15 cellular contexts compared by ENCODE assay signal in the genomic region with DNA sequence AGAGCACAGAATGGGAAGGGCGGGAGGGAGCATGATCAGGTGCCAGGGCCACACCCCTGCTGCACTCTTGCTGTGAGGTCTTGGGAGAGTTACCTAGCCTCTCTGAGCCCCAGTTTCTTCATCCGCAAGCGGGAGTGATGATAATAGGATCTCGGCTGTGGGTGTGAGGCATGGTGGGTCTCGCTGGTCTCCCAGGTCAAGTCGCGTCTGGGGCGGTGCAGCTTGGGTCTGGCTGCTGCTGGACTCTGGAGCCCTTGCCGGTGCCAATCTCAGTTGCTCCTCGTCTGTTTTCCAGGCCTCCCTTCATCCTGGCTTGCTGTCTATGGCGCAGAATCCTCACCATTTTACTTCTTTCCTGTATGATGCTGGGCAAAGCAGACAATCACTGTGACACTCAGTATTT.
DNase-seq lines count a peak whose midpoint lies in the region; ATAC-seq, FAIRE-seq and TF ChIP-seq lines count a peak whose summit lies in the region.
"Had no signal": no experiment of that assay in that cellular context is flagged by ENCODE, and none has a peak within 500 bp of the region (broad histone marks: within the 10 kb centered on the region; RNA-seq: fewer than 3 reads in every experiment).

No MANE protein-coding gene starts in this region.

- H3K4me3 Mint-ChIP-seq in stimulated activated naive CD8-positive, alpha-beta T cell treated with anti-CD3 and anti-CD28 coated beads, Interleukin-15, amount 100 ng/mL, for 72 hours, result no peak overlapping the region
- no peak overlapping the region for H3K4me3 Mint-ChIP-seq in endothelial cell (ENCODE audit: unreplicated experiment)
- no peak overlapping the region for H3K4me3 Mint-ChIP-seq in endodermal cell
- H3K4me3 Mint-ChIP-seq: CD4-positive, alpha-beta memory T cell had no signal

- H2AFZ ChIP-seq in OCI-LY7 (ENCODE audit: low read length), result no peak overlapping the region

- no TSS peak for BruUV-seq in OCI-LY7 (replicated peaks; lab: Mats Ljungman, UMichigan)

- H3K4me1 ChIP-seq in OCI-LY7 (ENCODE audit: insufficient read depth, low read length, poor library complexity, severe bottlenecking) (no peaks in the 10 kb centered on the region), endodermal cell (ENCODE audit: control insufficient read depth, insufficient read depth, low read length) (no peaks in the 10 kb centered on the region)
- H3K4me1 ChIP-seq: Peyer's patch had no signal

- peaks cover 29% of the 10 kb centered on the region for H3K27me3 Mint-ChIP-seq in stimulated activated naive CD8-positive, alpha-beta T cell treated with anti-CD3 and anti-CD28 coated beads, Interleukin-15, amount 100 ng/mL, for 72 hours
- H3K27me3 Mint-ChIP-seq in endothelial cell (ENCODE audit: unreplicated experiment) (peaks cover 6% of the 10 kb centered on the region), endodermal cell (ENCODE audit: insufficient read depth) (peaks cover 9% of the 10 kb centered on the region)

- no peak overlapping the region for H3K27ac ChIP-seq in OCI-LY7 (ENCODE audit: low read depth, low read length, poor library complexity, severe bottlenecking)
- no peak overlapping the region for H3K27ac ChIP-seq in endodermal cell (ENCODE audit: low read depth, low read length)
- H3K27ac ChIP-seq: HL-60, Peyer's patch had no signal

- H3K4me2 ChIP-seq in OCI-LY7 (ENCODE audit: low read length), result no peak overlapping the region

- TF ChIP-seq CTCF in OCI-LY7 (conservative IDR thresholded peaks at IDR 0.05; ENCODE audit: low read length) (0 out of 2 replicates have a peak, but pooled peaks have one; percentile 15), endothelial cell (IDR thresholded peaks at IDR 0.05; ENCODE audit: unreplicated experiment) (peak; percentile 25), endodermal cell (conservative IDR thresholded peaks at IDR 0.05) (no peak)

- DNase-seq in stimulated activated naive CD8-positive, alpha-beta T cell treated with anti-CD3 and anti-CD28 coated beads, Interleukin-15, Interleukin-2, amounts not matched to agents 100 U/mL and 50 U/mL, for 24 hours, result no peak
- DNase-seq in stimulated activated naive CD8-positive, alpha-beta T cell treated with anti-CD3 and anti-CD28 coated beads, Interleukin-15, amount 100 ng/mL, for 72 hours, result no peak
- DNase-seq in OCI-LY7 (ENCODE audit: low spot score), result no peak
- DNase-seq in endothelial cell (ENCODE audit: low spot score), result no peak
- DNase-seq in urothelium cell line (ENCODE audit: low spot score), result no peak
- DNase-seq in endodermal cell, result no peak
- DNase-seq: DMS79, SIG-M5 had no signal

- H3K4me1 Mint-ChIP-seq in stimulated activated naive CD8-positive, alpha-beta T cell treated with anti-CD3 and anti-CD28 coated beads, Interleukin-15, amount 100 ng/mL, for 72 hours, result peaks cover 5% of the 10 kb centered on the region
- H3K4me1 Mint-ChIP-seq in endothelial cell (ENCODE audit: unreplicated experiment) (peaks cover 4% of the 10 kb centered on the region), endodermal cell (no peaks in the 10 kb centered on the region)

- H3K27me3 ChIP-seq in endodermal cell (ENCODE audit: control insufficient read depth, insufficient read depth, low read length, poor library complexity, severe bottlenecking), result no peaks in the 10 kb centered on the region
- H3K27me3 ChIP-seq: MG63, Peyer's patch had no signal

- FAIRE-seq in urothelium cell line (lab: Jason Lieb, UNC), result peak; percentile 63
- FAIRE-seq: H54 had no signal

- no peaks in the 10 kb centered on the region for H3K9me3 ChIP-seq in OCI-LY7 (ENCODE audit: low read length)
- H3K9me3 ChIP-seq in endodermal cell (ENCODE audit: control insufficient read depth, low read length), result no peaks in the 10 kb centered on the region
- H3K9me3 ChIP-seq: MG63, Peyer's patch had no signal

- H3K36me3 ChIP-seq in OCI-LY7 (ENCODE audit: insufficient read depth, low read length), result no peaks in the 10 kb centered on the region
- H3K36me3 ChIP-seq in endodermal cell (ENCODE audit: control insufficient read depth, insufficient read depth, low read length), result no peaks in the 10 kb centered on the region
- H3K36me3 ChIP-seq: MG63, Peyer's patch had no signal

- peak; percentile 9 for ATAC-seq in stimulated activated naive CD8-positive, alpha-beta T cell treated with anti-CD3 and anti-CD28 coated beads, Interleukin-15, Interleukin-2, amounts not matched to agents 100 U/mL and 50 U/mL, for 24 hours
- ATAC-seq in stimulated activated naive CD8-positive, alpha-beta T cell treated with anti-CD3 and anti-CD28 coated beads, Interleukin-15, amount 100 ng/mL, for 72 hours, result no peak
- ATAC-seq in HG03135 (IDR thresholded peaks at IDR 0.05; ENCODE audit: unreplicated experiment), result no peak
- no peak for ATAC-seq in GM19351 (IDR thresholded peaks at IDR 0.05; ENCODE audit: unreplicated experiment)

- intact Hi-C loops in OCI-LY7 (cut with micrococcal nuclease; ENCODE audit: unreplicated experiment), result loop anchor here (2.0 to 10.0 kb wide), 2 partner anchors 106 to 510 kb away; no protein-coding TSS in a partner anchor

- H3K27ac Mint-ChIP-seq in stimulated activated naive CD8-positive, alpha-beta T cell treated with anti-CD3 and anti-CD28 coated beads, Interleukin-15, amount 100 ng/mL, for 72 hours, result no peak overlapping the region
- H3K27ac Mint-ChIP-seq in endothelial cell (ENCODE audit: unreplicated experiment), result no peak overlapping the region
- H3K27ac Mint-ChIP-seq in endodermal cell, result no peak overlapping the region

- CTCF ChIA-PET in OCI-LY7 (lab: Charles Lee; ENCODE audit: unreplicated experiment), result interaction anchor here (0.6 to 0.7 kb wide), 3 partner anchors 125 to 833 kb away, joined by 3 to 12 read pairs (median 9); no protein-coding TSS in a partner anchor

- H3K36me3 Mint-ChIP-seq in endothelial cell (ENCODE audit: low read depth, unreplicated experiment) (no peaks in the 10 kb centered on the region), endodermal cell (ENCODE audit: low read depth) (no peaks in the 10 kb centered on the region)
- H3K36me3 Mint-ChIP-seq: CD4-positive, alpha-beta memory T cell had no signal

- POLR2A ChIA-PET in OCI-LY7 (lab: Charles Lee), result no interaction called here

- H3K4me3 ChIP-seq in OCI-LY7 (ENCODE audit: low read depth, low read length, poor library complexity, severe bottlenecking), result no peak overlapping the region
- no peak overlapping the region for H3K4me3 ChIP-seq in endodermal cell (ENCODE audit: low read length)
- H3K4me3 ChIP-seq: MG63, Peyer's patch had no signal

- H3K9me3 Mint-ChIP-seq in stimulated activated naive CD8-positive, alpha-beta T cell treated with anti-CD3 and anti-CD28 coated beads, Interleukin-15, amount 100 ng/mL, for 72 hours, result no peaks in the 10 kb centered on the region
- H3K9me3 Mint-ChIP-seq in endothelial cell (ENCODE audit: unreplicated experiment) (no peaks in the 10 kb centered on the region), endodermal cell (no peaks in the 10 kb centered on the region)

- no peaks in the 10 kb centered on the region for H4K20me1 ChIP-seq in OCI-LY7 (ENCODE audit: insufficient read depth, low read length)

- no peak overlapping the region for H3K9ac ChIP-seq in endodermal cell (ENCODE audit: extremely low read depth, low read length, poor library complexity, severe bottlenecking)

- no peaks in the 10 kb centered on the region for H3K9me2 ChIP-seq in OCI-LY7 (ENCODE audit: insufficient read depth, low read length)

- WGBS in endodermal cell (ENCODE audit: insufficient coverage in 1 of 2, insufficient read length in 1 of 2), 2 experiments, result 90% methylated on average over 8 to 11 of the region's 11 CpGs

- no peaks in the 10 kb centered on the region for H3K79me2 ChIP-seq in OCI-LY7 (ENCODE audit: insufficient read depth, low read depth, low read length)
